16 cellular contexts compared by ENCODE assay signal in genomic region chr4:1472911-1473518, GRCh38.
DNase-seq lines count a peak whose midpoint lies in the region; ATAC-seq lines count a peak whose summit lies in the region.
"Had no signal": no experiment of that assay in that cellular context is flagged by ENCODE, and none has a peak within 500 bp of the region (broad histone marks: within the 10 kb centered on the region; RNA-seq: fewer than 3 reads in every experiment).

No MANE protein-coding gene starts in this region.

- peaks cover 14% of the 10 kb centered on the region in 2 donors for H3K9me3 Mint-ChIP-seq in stimulated activated naive CD8-positive, alpha-beta T cell treated with anti-CD3 and anti-CD28 coated beads, Interleukin-15, amount 100 ng/mL, for 72 hours

- H3K27me3 Mint-ChIP-seq in stimulated activated naive CD8-positive, alpha-beta T cell treated with anti-CD3 and anti-CD28 coated beads, Interleukin-15, amount 100 ng/mL, for 72 hours, result peaks cover 23% of the 10 kb centered on the region

- no peak overlapping the region for H3K27ac Mint-ChIP-seq in stimulated activated naive CD8-positive, alpha-beta T cell treated with anti-CD3 and anti-CD28 coated beads, Interleukin-15, amount 100 ng/mL, for 72 hours
- H3K27ac Mint-ChIP-seq: CD8-positive, alpha-beta T cell; IgD-negative memory B cell had no signal

- DNase-seq in activated CD4-positive, CD25-positive, alpha-beta regulatory T cell treated with anti-CD3 and anti-CD28 coated beads, Interleukin-2, amount 50 U/mL, for 72 hours, result peak; percentile 23
- no peak for DNase-seq in stimulated activated naive CD8-positive, alpha-beta T cell treated with anti-CD3 and anti-CD28 coated beads, Interleukin-15, amount 100 ng/mL, for 72 hours
- DNase-seq in stimulated activated naive CD8-positive, alpha-beta T cell treated with anti-CD3 and anti-CD28 coated beads, Interleukin-15, Interleukin-2, amounts not matched to agents 100 U/mL and 50 U/mL, for 24 hours, result no peak
- DNase-seq in left lobe of liver (ENCODE audit: low spot score) (peak; percentile 42), activated gamma-delta T cell (lab: John Stamatoyannopoulos, UW) (no peak)
- no peak for DNase-seq in activated CD4-positive, alpha-beta T cell treated with anti-CD3 and anti-CD28 coated beads for 4 hours
- DNase-seq: DND-41, NCI-H1105 treated with DMSO at 0.1 percent for 48 hours, NCI-H1694 treated with DMSO at 0.1 percent for 48 hours, NCI-H2107, NCI-H2227 treated with DMSO at 0.1 percent for 48 hours, NCI-H524 had no signal

- no peak overlapping the region for H3K4me3 Mint-ChIP-seq in stimulated activated naive CD8-positive, alpha-beta T cell treated with anti-CD3 and anti-CD28 coated beads, Interleukin-15, amount 100 ng/mL, for 72 hours
- H3K4me3 Mint-ChIP-seq: CD8-positive, alpha-beta T cell; IgD-negative memory B cell had no signal

- no peak for ATAC-seq in activated CD4-positive, CD25-positive, alpha-beta regulatory T cell treated with anti-CD3 and anti-CD28 coated beads, Interleukin-2, amount 50 U/mL, for 24 hours
- ATAC-seq in stimulated activated naive CD8-positive, alpha-beta T cell treated with anti-CD3 and anti-CD28 coated beads, Interleukin-15, amount 100 ng/mL, for 72 hours, result peak; percentile 38
- ATAC-seq in stimulated activated naive CD8-positive, alpha-beta T cell treated with anti-CD3 and anti-CD28 coated beads, Interleukin-15, Interleukin-2, amounts not matched to agents 100 U/mL and 50 U/mL, for 24 hours, result no peak
- ATAC-seq in left lobe of liver, result no peak
- ATAC-seq in HG02885 (IDR thresholded peaks at IDR 0.05; ENCODE audit: poor library complexity, unreplicated experiment), result no peak
- ATAC-seq: CD8-positive, alpha-beta T cell had no signal

- no peaks in the 10 kb centered on the region for H3K4me1 Mint-ChIP-seq in stimulated activated naive CD8-positive, alpha-beta T cell treated with anti-CD3 and anti-CD28 coated beads, Interleukin-15, amount 100 ng/mL, for 72 hours
- H3K4me1 Mint-ChIP-seq: IgD-negative memory B cell had no signal

Comparison
In these comparisons a context has a peak if more than half of its experiments do, and no peak if none do; other contexts are left out.
1. DNase-seq: peak in activated CD4-positive, CD25-positive, alpha-beta regulatory T cell treated with anti-CD3 and anti-CD28 coated beads, Interleukin-2, amount 50 U/mL, for 72 hours (single experiment) and left lobe of liver (single experiment); none in stimulated activated naive CD8-positive, alpha-beta T cell treated with anti-CD3 and anti-CD28 coated beads, Interleukin-15, amount 100 ng/mL, for 72 hours (0 of 2), stimulated activated naive CD8-positive, alpha-beta T cell treated with anti-CD3 and anti-CD28 coated beads, Interleukin-15, Interleukin-2, amounts not matched to agents 100 U/mL and 50 U/mL, for 24 hours (single experiment), activated CD4-positive, alpha-beta T cell treated with anti-CD3 and anti-CD28 coated beads for 4 hours (0 of 2) and activated gamma-delta T cell (single experiment).